1 cellular context compared by ENCODE assay signal in genomic region chr18:31678425-31678824, GRCh38.
TF ChIP-seq lines count a peak whose summit lies in the region.

No MANE protein-coding gene starts in this region.

TF ChIP-seq in HCT116, 20 proteins besides CTCF, POLR2A, EP300 and RAD21 (continued from another document):
- no peak for TF ChIP-seq YY1 (IDR thresholded peaks at IDR 0.05; ENCODE audit: extremely low read depth, insufficient replicate concordance, low read depth, low read length)
- TF ChIP-seq SP1 (IDR thresholded peaks at IDR 0.05; ENCODE audit: low read depth) = no peak
- TF ChIP-seq ZBTB33 (IDR thresholded peaks at IDR 0.05; ENCODE audit: extremely low read depth, insufficient replicate concordance, low read length) = no peak
- no peak for TF ChIP-seq ELF1 (IDR thresholded peaks at IDR 0.05; ENCODE audit: borderline replicate concordance, low read depth)
- no peak for TF ChIP-seq ZFX (IDR thresholded peaks at IDR 0.05)
- no peak for TF ChIP-seq SRF (IDR thresholded peaks at IDR 0.05; ENCODE audit: low read depth)
- TF ChIP-seq JUND (IDR thresholded peaks at IDR 0.05) = no peak
- TF ChIP-seq FOSL1 (IDR thresholded peaks at IDR 0.05; ENCODE audit: low read depth) = no peak
- no peak for TF ChIP-seq TCF7L2 (IDR thresholded peaks at IDR 0.05; ENCODE audit: borderline replicate concordance, extremely low read depth, insufficient read depth, insufficient read length)
- no peak for TF ChIP-seq ATF3 (IDR thresholded peaks at IDR 0.05)
- TF ChIP-seq CBX3 (IDR thresholded peaks at IDR 0.05; ENCODE audit: low read depth) = no peak
- no peak for TF ChIP-seq SIN3A (IDR thresholded peaks at IDR 0.05; ENCODE audit: low read depth)
- TF ChIP-seq MAX (IDR thresholded peaks at IDR 0.05) = no peak
TF ChIP-seq in HCT116: peak in this region for 0.
